ENCODE assay signal across 15 cellular contexts in the genomic region with DNA sequence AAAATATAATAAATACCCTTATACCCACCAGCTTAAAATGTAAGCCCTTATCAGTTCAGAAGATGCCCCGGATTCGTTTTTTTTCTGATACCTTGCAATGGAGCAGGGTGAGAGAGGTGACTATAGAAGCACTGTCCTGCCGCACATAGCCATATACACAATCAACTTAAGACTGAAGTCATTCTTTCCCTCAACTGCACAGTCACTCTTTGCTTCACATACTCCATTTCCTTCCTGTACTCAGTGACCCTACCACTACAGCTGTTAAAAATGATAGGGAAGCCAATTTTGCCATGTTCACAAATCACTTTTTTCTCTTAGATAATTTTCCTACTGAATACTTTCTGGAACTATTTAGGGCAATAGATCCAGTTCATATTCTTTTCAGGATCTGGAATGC.
DNase-seq lines count a peak whose midpoint lies in the region; ATAC-seq, FAIRE-seq and TF ChIP-seq lines count a peak whose summit lies in the region.
"Had no signal": no experiment of that assay in that cellular context is flagged by ENCODE, and none has a peak within 500 bp of the region (broad histone marks: within the 10 kb centered on the region; RNA-seq: fewer than 3 reads in every experiment).

No MANE protein-coding gene starts in this region.

- DNase-seq in dermis microvascular lymphatic vessel endothelial cell (ENCODE audit: low read depth in 2 of 2) = peak; percentile 88 to 89
- DNase-seq in D721Med (ENCODE audit: insufficient read length, low spot score) = no peak
- no peak for DNase-seq in NCI-H1694 treated with DMSO at 0.1 percent for 48 hours (lab: John Stamatoyannopoulos, UW)
- no peak for DNase-seq in small intestine
- no peak for DNase-seq in amniotic stem cell (lab: John Stamatoyannopoulos, UW)
- DNase-seq: cerebellar nuclear complex, COR-L47, NCI-H1417 treated with DMSO at 0.1 percent for 48 hours, NCI-H524 treated with DMSO at 0.1 percent for 48 hours, RPMI8226, transverse colon had no signal

- no peaks in the 10 kb centered on the region for H3K36me3 ChIP-seq in small intestine (ENCODE audit: control insufficient read depth in 2 of 2, insufficient read depth in 2 of 2, low read length in 2 of 2)
- H3K36me3 ChIP-seq: transverse colon had no signal

- FAIRE-seq in D721Med (lab: Jason Lieb, UNC) = no peak
- no peak for FAIRE-seq in small intestine (lab: Jason Lieb, UNC)

- no peaks in the 10 kb centered on the region for H3K9me3 ChIP-seq in small intestine (ENCODE audit: control insufficient read depth, low read depth)
- H3K9me3 ChIP-seq: transverse colon had no signal

- no peak overlapping the region for H3K4me3 ChIP-seq in small intestine (ENCODE audit: low read depth in 1 of 2, low read length in 2 of 2)
- H3K4me3 ChIP-seq: smooth muscle cell, transverse colon had no signal

- H3K27ac ChIP-seq in small intestine (ENCODE audit: low read depth in 1 of 2, low read length in 1 of 2) = no peak overlapping the region
- H3K27ac ChIP-seq: transverse colon had no signal

- H3K27me3 ChIP-seq in small intestine (ENCODE audit: control insufficient read depth in 2 of 2, insufficient read depth in 2 of 2, low read length in 2 of 2) = no peaks in the 10 kb centered on the region
- H3K27me3 ChIP-seq: transverse colon had no signal

- no peaks in the 10 kb centered on the region for H3K4me1 ChIP-seq in small intestine (ENCODE audit: control insufficient read depth in 2 of 2, insufficient read depth in 1 of 2, low read depth in 1 of 2, low read length in 1 of 2)
- H3K4me1 ChIP-seq: transverse colon had no signal

- no peak for TF ChIP-seq CTCF in D721Med (IDR thresholded peaks at IDR 0.05; ENCODE audit: insufficient read depth, missing control alignments)

- 72 to 83% (median 76%) methylated on average over 3 of the region's 3 CpGs for WGBS in small intestine, 3 donors

- peak; percentile 54 for ATAC-seq in GM18519 (IDR thresholded peaks at IDR 0.05; ENCODE audit: low FRiP score, unreplicated experiment)
- peak; percentile 71 for ATAC-seq in GM21576 (IDR thresholded peaks at IDR 0.05; ENCODE audit: unreplicated experiment)
- peak; percentile 79 for ATAC-seq in HG03159 (IDR thresholded peaks at IDR 0.05; ENCODE audit: unreplicated experiment)

Comparison
In these comparisons a context has a peak if more than half of its experiments do, and no peak if none do; other contexts are left out.
1. DNase-seq: peak in dermis microvascular lymphatic vessel endothelial cell (2 of 2); none in D721Med (single experiment), NCI-H1694 treated with DMSO at 0.1 percent for 48 hours (single experiment), small intestine (single experiment) and amniotic stem cell (single experiment).
2. Peak in every context shown above with its lines, with median percentiles within 50 percentile points of each other: ATAC-seq.